ENCODE assay signal across 1 cellular context in the genomic region with DNA sequence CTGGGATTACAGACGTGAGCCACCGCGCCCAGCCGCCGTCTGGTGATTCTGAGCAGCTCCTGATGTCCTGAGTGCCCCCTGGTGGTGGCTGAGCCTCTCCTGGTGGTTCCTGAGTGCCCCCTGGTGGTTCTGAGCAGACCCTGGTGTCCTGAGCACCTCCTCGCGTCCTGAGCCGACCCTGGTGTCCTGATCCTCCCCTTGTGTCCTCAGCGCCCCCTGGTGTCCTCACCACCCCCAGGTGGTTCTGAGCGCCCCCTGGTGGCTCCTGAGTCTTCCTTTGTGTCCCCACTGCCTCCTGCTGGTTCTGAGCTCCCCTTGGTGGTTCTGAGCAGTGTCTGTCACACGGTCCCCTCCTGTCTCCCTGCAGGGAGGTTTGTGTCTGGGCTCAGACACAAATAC.
TF ChIP-seq lines count a peak whose summit lies in the region.

No MANE protein-coding gene starts in this region.

TF ChIP-seq in GM12878, 131 proteins besides CTCF, POLR2A, EP300 and RAD21 (continued from another document):
- TF ChIP-seq RB1 (IDR thresholded peaks at IDR 0.05; ENCODE audit: borderline replicate concordance) (0 out of 2 replicates have a peak, but pooled peaks have one; percentile 41), ZNF217 (IDR thresholded peaks at IDR 0.05) (0 out of 2 replicates have a peak, but pooled peaks have one; percentile 27), MYC (IDR thresholded peaks at IDR 0.05; ENCODE audit: insufficient read depth, insufficient read length, insufficient replicate concordance, low read length, severe bottlenecking) (no peak), LARP7 (IDR thresholded peaks at IDR 0.05) (peak; percentile 31; the same call in 1 of the 2 replicates), PML (IDR thresholded peaks at IDR 0.05; ENCODE audit: low read length) (no peak), RELA (IDR thresholded peaks at IDR 0.05; ENCODE audit: borderline replicate concordance, partially characterized antibody) (peak; percentile 16), POLR2AphosphoS5 (IDR thresholded peaks at IDR 0.05; ENCODE audit: low read length) (no peak), IKZF2 (IDR thresholded peaks at IDR 0.05) (peak in 1 of 2 experiments; percentile 22; a peak in 1 of 4 replicates), FOXK2 (IDR thresholded peaks at IDR 0.05) (no peak), ASH2L (IDR thresholded peaks at IDR 0.05; ENCODE audit: borderline replicate concordance, low read depth) (no peak), CHD2 (IDR thresholded peaks at IDR 0.05; ENCODE audit: borderline replicate concordance, low read depth, low read length) (no peak), STAT3 (IDR thresholded peaks at IDR 0.05; ENCODE audit: low read depth, low read length) (no peak), ZNF622 (IDR thresholded peaks at IDR 0.05) (no peak), NFXL1 (IDR thresholded peaks at IDR 0.05; ENCODE audit: borderline replicate concordance) (no peak), RFX5 (IDR thresholded peaks at IDR 0.05; ENCODE audit: low read depth, low read length) (no peak), SMARCA5 (IDR thresholded peaks at IDR 0.05) (peak; percentile 98), SIX5 (IDR thresholded peaks at IDR 0.05; ENCODE audit: low read depth, low read length, severe bottlenecking) (no peak), SP1 (IDR thresholded peaks at IDR 0.05; ENCODE audit: low read depth, low read length) (no peak), ZBED1 (IDR thresholded peaks at IDR 0.05; ENCODE audit: borderline replicate concordance) (no peak), IKZF1 (conservative IDR thresholded peaks at IDR 0.05) (peak; percentile 17; the same call in 1 of the 2 replicates), IRF4 (IDR thresholded peaks at IDR 0.05; ENCODE audit: low read depth, low read length) (0 out of 2 replicates have a peak, but pooled peaks have one; percentile 8), CHD1 (IDR thresholded peaks at IDR 0.05; ENCODE audit: low read depth, low read length) (no peak), RUNX3 (IDR thresholded peaks at IDR 0.05; ENCODE audit: low read length) (peak; percentile 36), HDGF (IDR thresholded peaks at IDR 0.05) (no peak), FOXM1 (IDR thresholded peaks at IDR 0.05; ENCODE audit: low read depth, low read length) (peak; percentile 70), CREB1 (IDR thresholded peaks at IDR 0.05; ENCODE audit: low read depth) (0 out of 2 replicates have a peak, but pooled peaks have one; percentile 44)
- TF ChIP-seq, protein P1, sequence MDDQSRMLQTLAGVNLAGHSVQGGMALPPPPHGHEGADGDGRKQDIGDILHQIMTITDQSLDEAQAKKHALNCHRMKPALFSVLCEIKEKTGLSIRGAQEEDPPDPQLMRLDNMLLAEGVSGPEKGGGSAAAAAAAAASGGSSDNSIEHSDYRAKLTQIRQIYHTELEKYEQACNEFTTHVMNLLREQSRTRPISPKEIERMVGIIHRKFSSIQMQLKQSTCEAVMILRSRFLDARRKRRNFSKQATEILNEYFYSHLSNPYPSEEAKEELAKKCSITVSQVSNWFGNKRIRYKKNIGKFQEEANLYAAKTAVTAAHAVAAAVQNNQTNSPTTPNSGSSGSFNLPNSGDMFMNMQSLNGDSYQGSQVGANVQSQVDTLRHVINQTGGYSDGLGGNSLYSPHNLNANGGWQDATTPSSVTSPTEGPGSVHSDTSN (IDR thresholded peaks at IDR 0.05; ENCODE audit: insufficient replicate concordance, low read depth, low read length): no peak
- TF ChIP-seq, protein P2, sequence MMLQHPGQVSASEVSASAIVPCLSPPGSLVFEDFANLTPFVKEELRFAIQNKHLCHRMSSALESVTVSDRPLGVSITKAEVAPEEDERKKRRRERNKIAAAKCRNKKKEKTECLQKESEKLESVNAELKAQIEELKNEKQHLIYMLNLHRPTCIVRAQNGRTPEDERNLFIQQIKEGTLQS (IDR thresholded peaks at IDR 0.05; ENCODE audit: borderline replicate concordance, extremely low read depth, low read depth, low read length): peak; percentile 82; the same call in 1 of the 2 replicates
- TF ChIP-seq, protein P3, sequence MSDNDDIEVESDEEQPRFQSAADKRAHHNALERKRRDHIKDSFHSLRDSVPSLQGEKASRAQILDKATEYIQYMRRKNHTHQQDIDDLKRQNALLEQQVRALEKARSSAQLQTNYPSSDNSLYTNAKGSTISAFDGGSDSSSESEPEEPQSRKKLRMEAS (IDR thresholded peaks at IDR 0.05; ENCODE audit: low read depth, low read length): no peak
- TF ChIP-seq, protein P4, sequence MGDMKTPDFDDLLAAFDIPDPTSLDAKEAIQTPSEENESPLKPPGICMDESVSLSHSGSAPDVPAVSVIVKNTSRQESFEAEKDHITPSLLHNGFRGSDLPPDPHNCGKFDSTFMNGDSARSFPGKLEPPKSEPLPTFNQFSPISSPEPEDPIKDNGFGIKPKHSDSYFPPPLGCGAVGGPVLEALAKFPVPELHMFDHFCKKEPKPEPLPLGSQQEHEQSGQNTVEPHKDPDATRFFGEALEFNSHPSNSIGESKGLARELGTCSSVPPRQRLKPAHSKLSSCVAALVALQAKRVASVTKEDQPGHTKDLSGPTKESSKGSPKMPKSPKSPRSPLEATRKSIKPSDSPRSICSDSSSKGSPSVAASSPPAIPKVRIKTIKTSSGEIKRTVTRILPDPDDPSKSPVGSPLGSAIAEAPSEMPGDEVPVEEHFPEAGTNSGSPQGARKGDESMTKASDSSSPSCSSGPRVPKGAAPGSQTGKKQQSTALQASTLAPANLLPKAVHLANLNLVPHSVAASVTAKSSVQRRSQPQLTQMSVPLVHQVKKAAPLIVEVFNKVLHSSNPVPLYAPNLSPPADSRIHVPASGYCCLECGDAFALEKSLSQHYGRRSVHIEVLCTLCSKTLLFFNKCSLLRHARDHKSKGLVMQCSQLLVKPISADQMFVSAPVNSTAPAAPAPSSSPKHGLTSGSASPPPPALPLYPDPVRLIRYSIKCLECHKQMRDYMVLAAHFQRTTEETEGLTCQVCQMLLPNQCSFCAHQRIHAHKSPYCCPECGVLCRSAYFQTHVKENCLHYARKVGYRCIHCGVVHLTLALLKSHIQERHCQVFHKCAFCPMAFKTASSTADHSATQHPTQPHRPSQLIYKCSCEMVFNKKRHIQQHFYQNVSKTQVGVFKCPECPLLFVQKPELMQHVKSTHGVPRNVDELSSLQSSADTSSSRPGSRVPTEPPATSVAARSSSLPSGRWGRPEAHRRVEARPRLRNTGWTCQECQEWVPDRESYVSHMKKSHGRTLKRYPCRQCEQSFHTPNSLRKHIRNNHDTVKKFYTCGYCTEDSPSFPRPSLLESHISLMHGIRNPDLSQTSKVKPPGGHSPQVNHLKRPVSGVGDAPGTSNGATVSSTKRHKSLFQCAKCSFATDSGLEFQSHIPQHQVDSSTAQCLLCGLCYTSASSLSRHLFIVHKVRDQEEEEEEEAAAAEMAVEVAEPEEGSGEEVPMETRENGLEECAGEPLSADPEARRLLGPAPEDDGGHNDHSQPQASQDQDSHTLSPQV (IDR thresholded peaks at IDR 0.05): peak; percentile 89
- TF ChIP-seq, protein P5, sequence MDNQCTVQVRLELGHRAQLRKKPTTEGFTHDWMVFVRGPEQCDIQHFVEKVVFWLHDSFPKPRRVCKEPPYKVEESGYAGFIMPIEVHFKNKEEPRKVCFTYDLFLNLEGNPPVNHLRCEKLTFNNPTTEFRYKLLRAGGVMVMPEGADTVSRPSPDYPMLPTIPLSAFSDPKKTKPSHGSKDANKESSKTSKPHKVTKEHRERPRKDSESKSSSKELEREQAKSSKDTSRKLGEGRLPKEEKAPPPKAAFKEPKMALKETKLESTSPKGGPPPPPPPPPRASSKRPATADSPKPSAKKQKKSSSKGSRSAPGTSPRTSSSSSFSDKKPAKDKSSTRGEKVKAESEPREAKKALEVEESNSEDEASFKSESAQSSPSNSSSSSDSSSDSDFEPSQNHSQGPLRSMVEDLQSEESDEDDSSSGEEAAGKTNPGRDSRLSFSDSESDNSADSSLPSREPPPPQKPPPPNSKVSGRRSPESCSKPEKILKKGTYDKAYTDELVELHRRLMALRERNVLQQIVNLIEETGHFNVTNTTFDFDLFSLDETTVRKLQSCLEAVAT (IDR thresholded peaks at IDR 0.05): no peak
- TF ChIP-seq, protein P6, sequence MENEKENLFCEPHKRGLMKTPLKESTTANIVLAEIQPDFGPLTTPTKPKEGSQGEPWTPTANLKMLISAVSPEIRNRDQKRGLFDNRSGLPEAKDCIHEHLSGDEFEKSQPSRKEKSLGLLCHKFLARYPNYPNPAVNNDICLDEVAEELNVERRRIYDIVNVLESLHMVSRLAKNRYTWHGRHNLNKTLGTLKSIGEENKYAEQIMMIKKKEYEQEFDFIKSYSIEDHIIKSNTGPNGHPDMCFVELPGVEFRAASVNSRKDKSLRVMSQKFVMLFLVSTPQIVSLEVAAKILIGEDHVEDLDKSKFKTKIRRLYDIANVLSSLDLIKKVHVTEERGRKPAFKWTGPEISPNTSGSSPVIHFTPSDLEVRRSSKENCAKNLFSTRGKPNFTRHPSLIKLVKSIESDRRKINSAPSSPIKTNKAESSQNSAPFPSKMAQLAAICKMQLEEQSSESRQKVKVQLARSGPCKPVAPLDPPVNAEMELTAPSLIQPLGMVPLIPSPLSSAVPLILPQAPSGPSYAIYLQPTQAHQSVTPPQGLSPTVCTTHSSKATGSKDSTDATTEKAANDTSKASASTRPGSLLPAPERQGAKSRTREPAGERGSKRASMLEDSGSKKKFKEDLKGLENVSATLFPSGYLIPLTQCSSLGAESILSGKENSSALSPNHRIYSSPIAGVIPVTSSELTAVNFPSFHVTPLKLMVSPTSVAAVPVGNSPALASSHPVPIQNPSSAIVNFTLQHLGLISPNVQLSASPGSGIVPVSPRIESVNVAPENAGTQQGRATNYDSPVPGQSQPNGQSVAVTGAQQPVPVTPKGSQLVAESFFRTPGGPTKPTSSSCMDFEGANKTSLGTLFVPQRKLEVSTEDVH (IDR thresholded peaks at IDR 0.05; ENCODE audit: low read depth, partially characterized antibody): no peak
- TF ChIP-seq, protein P7, sequence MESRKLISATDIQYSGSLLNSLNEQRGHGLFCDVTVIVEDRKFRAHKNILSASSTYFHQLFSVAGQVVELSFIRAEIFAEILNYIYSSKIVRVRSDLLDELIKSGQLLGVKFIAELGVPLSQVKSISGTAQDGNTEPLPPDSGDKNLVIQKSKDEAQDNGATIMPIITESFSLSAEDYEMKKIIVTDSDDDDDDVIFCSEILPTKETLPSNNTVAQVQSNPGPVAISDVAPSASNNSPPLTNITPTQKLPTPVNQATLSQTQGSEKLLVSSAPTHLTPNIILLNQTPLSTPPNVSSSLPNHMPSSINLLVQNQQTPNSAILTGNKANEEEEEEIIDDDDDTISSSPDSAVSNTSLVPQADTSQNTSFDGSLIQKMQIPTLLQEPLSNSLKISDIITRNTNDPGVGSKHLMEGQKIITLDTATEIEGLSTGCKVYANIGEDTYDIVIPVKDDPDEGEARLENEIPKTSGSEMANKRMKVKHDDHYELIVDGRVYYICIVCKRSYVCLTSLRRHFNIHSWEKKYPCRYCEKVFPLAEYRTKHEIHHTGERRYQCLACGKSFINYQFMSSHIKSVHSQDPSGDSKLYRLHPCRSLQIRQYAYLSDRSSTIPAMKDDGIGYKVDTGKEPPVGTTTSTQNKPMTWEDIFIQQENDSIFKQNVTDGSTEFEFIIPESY (IDR thresholded peaks at IDR 0.05): peak; percentile 99
